8 cellular contexts compared by ENCODE assay signal in the genomic region with DNA sequence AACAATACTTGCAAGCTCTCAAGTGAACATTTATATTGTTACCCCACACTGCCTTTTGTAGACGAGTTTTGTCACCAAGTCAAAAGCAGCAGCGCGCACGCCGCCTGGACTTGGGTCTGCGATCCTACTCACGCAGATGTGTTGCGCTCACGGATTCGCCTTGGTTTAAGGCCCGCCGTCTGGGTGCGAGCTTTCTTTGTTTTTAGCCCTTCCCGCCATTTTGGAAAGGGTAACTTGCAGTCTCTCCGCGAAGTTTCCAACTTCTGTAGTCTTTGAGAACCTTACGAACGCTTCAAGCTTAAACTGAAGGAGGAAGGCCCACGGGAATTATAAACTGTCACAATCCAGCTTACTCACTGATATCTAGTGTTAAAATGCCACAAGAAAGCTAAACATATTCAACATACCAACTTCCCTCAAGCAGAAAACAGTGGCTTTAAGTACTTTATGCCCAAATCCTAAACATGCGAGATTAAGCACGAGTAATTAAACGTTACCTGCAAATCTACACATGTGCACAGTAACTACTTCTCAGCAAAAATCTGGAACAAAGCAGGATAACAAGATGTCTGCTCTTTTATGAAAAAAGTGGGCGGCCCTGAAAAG.
DNase-seq lines count a peak whose midpoint lies in the region; ATAC-seq and TF ChIP-seq lines count a peak whose summit lies in the region.

No MANE protein-coding gene starts in this region.

- H3K9me2 ChIP-seq in neural cell (ENCODE audit: insufficient read depth, low read length), result no peaks in the 10 kb centered on the region

- H3K27me3 Mint-ChIP-seq in activated T-helper 1 cell treated with anti-CD3 and anti-CD28 coated beads, Interleukin-12 subunit alpha, Interleukin-12 subunit beta, Interleukin-2, Interleukin-4 antibody, amounts not matched to agents 30 ng/mL and 10 ng/mL and 1 ng/mL, durations not matched to agents 14 hours and 24 hours and 36 hours (ENCODE audit: insufficient read depth), result peaks cover 4% of the 10 kb centered on the region

- H3K4me3 Mint-ChIP-seq in activated T-helper 1 cell treated with anti-CD3 and anti-CD28 coated beads, Interleukin-12 subunit alpha, Interleukin-12 subunit beta, Interleukin-2, Interleukin-4 antibody, amounts not matched to agents 30 ng/mL and 10 ng/mL and 1 ng/mL, durations not matched to agents 14 hours and 24 hours and 36 hours, result peak overlapping the region; percentile 93

- ATAC-seq in GM21360 (IDR thresholded peaks at IDR 0.05; ENCODE audit: unreplicated experiment), result no peak

- H3K4me1 Mint-ChIP-seq in activated T-helper 1 cell treated with anti-CD3 and anti-CD28 coated beads, Interleukin-12 subunit alpha, Interleukin-12 subunit beta, Interleukin-2, Interleukin-4 antibody, amounts not matched to agents 30 ng/mL and 10 ng/mL and 1 ng/mL, durations not matched to agents 14 hours and 24 hours and 36 hours (ENCODE audit: low read depth), result peaks cover 44% of the 10 kb centered on the region

- H3K27ac ChIP-seq in neural cell (ENCODE audit: low read length), result peak overlapping the region; percentile 87

- H3F3A ChIP-seq in neural cell (ENCODE audit: insufficient read depth, low read length, poor library complexity, severe bottlenecking), result peaks cover 16% of the 10 kb centered on the region

- no peak for TF ChIP-seq RAD21 in neural cell (conservative IDR thresholded peaks at IDR 0.05)

- H2AFZ ChIP-seq in neural cell (ENCODE audit: low read depth, low read length), result peak overlapping the region; percentile 51

- H3K36me3 ChIP-seq in neural cell (ENCODE audit: insufficient read depth, low read length), result no peaks in the 10 kb centered on the region

- peak overlapping the region; percentile 93 for H3K27ac Mint-ChIP-seq in activated T-helper 1 cell treated with anti-CD3 and anti-CD28 coated beads, Interleukin-12 subunit alpha, Interleukin-12 subunit beta, Interleukin-2, Interleukin-4 antibody, amounts not matched to agents 30 ng/mL and 10 ng/mL and 1 ng/mL, durations not matched to agents 14 hours and 24 hours and 36 hours

- H3K4me3 ChIP-seq in fibroblast of mammary gland (ENCODE audit: control insufficient read depth, low read depth, low read length) (peak overlapping the region; percentile 69), neural cell (ENCODE audit: low read length) (peak overlapping the region; percentile 80)

- no peaks in the 10 kb centered on the region for H4K20me1 ChIP-seq in neural cell (ENCODE audit: insufficient read depth)

- peak overlapping the region; percentile 72 for H3K9ac ChIP-seq in neural cell (ENCODE audit: low read length)

- H3K27me3 ChIP-seq in neural cell (ENCODE audit: insufficient read depth, low read depth, low read length), result no peaks in the 10 kb centered on the region

- peak; percentile 63 to 82 (median 76) for DNase-seq in NCI-H1417 (lab: John Stamatoyannopoulos, UW)
- DNase-seq in NCI-H1417 treated with DMSO at 0.1 percent for 48 hours (lab: John Stamatoyannopoulos, UW), result no peak
- DNase-seq in NCI-H82 (lab: John Stamatoyannopoulos, UW), result peak; percentile 80
- DNase-seq in activated T-helper 1 cell treated with anti-CD3 and anti-CD28 coated beads, Interleukin-12 subunit alpha, Interleukin-12 subunit beta, Interleukin-2, Interleukin-4 antibody, amounts not matched to agents 30 ng/mL and 10 ng/mL and 1 ng/mL, durations not matched to agents 14 hours and 24 hours and 36 hours (ENCODE audit: low spot score), result peak; percentile 47
- DNase-seq in fibroblast of mammary gland (ENCODE audit: low read depth), result peak; percentile 71
- no peak for DNase-seq in ecto neural progenitor cell (ENCODE audit: low spot score)

- TF ChIP-seq CTCF in fibroblast of mammary gland (conservative IDR thresholded peaks at IDR 0.05; ENCODE audit: control insufficient read depth, insufficient read depth, low read depth, low read length), result no peak
- no peak for TF ChIP-seq CTCF in neural cell (IDR thresholded peaks at IDR 0.05; ENCODE audit: poor library complexity, severe bottlenecking)

- no peaks in the 10 kb centered on the region for H3K79me2 ChIP-seq in neural cell (replicated peaks; ENCODE audit: insufficient read depth, low read length)

- peaks cover 12% of the 10 kb centered on the region for H3K36me3 Mint-ChIP-seq in activated T-helper 1 cell treated with anti-CD3 and anti-CD28 coated beads, Interleukin-12 subunit alpha, Interleukin-12 subunit beta, Interleukin-2, Interleukin-4 antibody, amounts not matched to agents 30 ng/mL and 10 ng/mL and 1 ng/mL, durations not matched to agents 14 hours and 24 hours and 36 hours (ENCODE audit: low read depth)

- intact Hi-C loops in activated T-helper 1 cell treated with anti-CD3 and anti-CD28 coated beads, Interleukin-12 subunit alpha, Interleukin-12 subunit beta, Interleukin-2, Interleukin-4 antibody, amounts not matched to agents 30 ng/mL and 10 ng/mL and 1 ng/mL, durations not matched to agents 14 hours and 24 hours and 36 hours (cut with micrococcal nuclease), result loop anchor here (1.0 to 10.0 kb wide), 15 partner anchors 11 to 1610 kb away; a partner anchor contains a TSS

- peak overlapping the region; percentile 76 for H3K4me2 ChIP-seq in neural cell (ENCODE audit: low read length)

- no peak for TF ChIP-seq EP300 in neural cell (conservative IDR thresholded peaks at IDR 0.05; ENCODE audit: poor library complexity, severe bottlenecking)

- H3K9me3 ChIP-seq in neural cell (ENCODE audit: low read length), result no peaks in the 10 kb centered on the region

- peaks cover 4% of the 10 kb centered on the region for H3K9me3 Mint-ChIP-seq in activated T-helper 1 cell treated with anti-CD3 and anti-CD28 coated beads, Interleukin-12 subunit alpha, Interleukin-12 subunit beta, Interleukin-2, Interleukin-4 antibody, amounts not matched to agents 30 ng/mL and 10 ng/mL and 1 ng/mL, durations not matched to agents 14 hours and 24 hours and 36 hours

TF ChIP-seq in neural cell, 6 proteins besides CTCF, POLR2A, EP300 and RAD21:
- TF ChIP-seq SMC3 (conservative IDR thresholded peaks at IDR 0.05; ENCODE audit: poor library complexity), result no peak
- TF ChIP-seq POLR2AphosphoS5 (IDR thresholded peaks at IDR 0.05), result no peak
- no peak for TF ChIP-seq EZH2 (IDR thresholded peaks at IDR 0.05; ENCODE audit: borderline replicate concordance, insufficient read depth, low read length, poor library complexity, severe bottlenecking)
- TF ChIP-seq REST (IDR thresholded peaks at IDR 0.05; ENCODE audit: borderline replicate concordance), result no peak
- TF ChIP-seq TAF1 (IDR thresholded peaks at IDR 0.05; ENCODE audit: low read depth), result no peak
- no peak for TF ChIP-seq MXI1 (conservative IDR thresholded peaks at IDR 0.05; ENCODE audit: poor library complexity, severe bottlenecking)
TF ChIP-seq in neural cell: peak in this region for 0.

Comparison
In these comparisons a context has a peak if more than half of its experiments do, and no peak if none do; other contexts are left out.
1. DNase-seq: peak in NCI-H1417 (3 of 3), NCI-H82 (single experiment), activated T-helper 1 cell treated with anti-CD3 and anti-CD28 coated beads, Interleukin-12 subunit alpha, Interleukin-12 subunit beta, Interleukin-2, Interleukin-4 antibody, amounts not matched to agents 30 ng/mL and 10 ng/mL and 1 ng/mL, durations not matched to agents 14 hours and 24 hours and 36 hours (single experiment) and fibroblast of mammary gland (single experiment); none in NCI-H1417 treated with DMSO at 0.1 percent for 48 hours (single experiment) and ecto neural progenitor cell (single experiment).